In genomic region chr3:39000008-39000450, GRCh38 we compare ENCODE assay signal across 8 cellular contexts. TPM values are rescaled to one million over a fixed set of nuclear protein-coding genes. Genes with fewer than 3 reads are reported as not detected.
DNase-seq lines count a peak whose midpoint lies in the region; ATAC-seq and TF ChIP-seq lines count a peak whose summit lies in the region.

No MANE protein-coding gene starts in this region.

- no peak overlapping the region for H3K27ac Mint-ChIP-seq in stimulated activated naive B cell treated with anti-CD40 and anti-IgM and Interleukin-4, amounts not matched to agents 10 μg/mL and 1 μg/mL and 100 μg/mL, for 72 hours

- H3K4me3 Mint-ChIP-seq in stimulated activated naive B cell treated with anti-CD40 and anti-IgM and Interleukin-4, amounts not matched to agents 10 μg/mL and 1 μg/mL and 100 μg/mL, for 72 hours = no peak overlapping the region

- H3K27ac ChIP-seq in AG04450 (ENCODE audit: low read depth, low read length) = no peak overlapping the region

- H3K4me3 ChIP-seq in AG04450 (ENCODE audit: low read depth, low read length) = no peak overlapping the region
- H3K4me3 ChIP-seq in GM12875 (ENCODE audit: low read depth, low read length) = no peak overlapping the region
- no peak overlapping the region for H3K4me3 ChIP-seq in WI38 (ENCODE audit: low read depth, low read length)

- H3K27me3 Mint-ChIP-seq in stimulated activated naive B cell treated with anti-CD40 and anti-IgM and Interleukin-4, amounts not matched to agents 10 μg/mL and 1 μg/mL and 100 μg/mL, for 72 hours = peaks cover 15% of the 10 kb centered on the region in 2 donors

- peak; percentile 95 for TF ChIP-seq CTCF in AG04450 (IDR thresholded peaks at IDR 0.05; ENCODE audit: low read depth, low read length)
- peak; percentile 69 for TF ChIP-seq CTCF in GM12875 (IDR thresholded peaks at IDR 0.05; ENCODE audit: borderline replicate concordance, insufficient read depth, low read depth, low read length)
- peak; percentile 64; the same call in 1 of the 2 replicates for TF ChIP-seq CTCF in WI38 (IDR thresholded peaks at IDR 0.05; ENCODE audit: low read depth, low read length)

- H3K36me3 Mint-ChIP-seq in stimulated activated naive B cell treated with anti-CD40 and anti-IgM and Interleukin-4, amounts not matched to agents 10 μg/mL and 1 μg/mL and 100 μg/mL, for 72 hours = no peaks in the 10 kb centered on the region

- no peaks in the 10 kb centered on the region for H3K9me3 Mint-ChIP-seq in stimulated activated naive B cell treated with anti-CD40 and anti-IgM and Interleukin-4, amounts not matched to agents 10 μg/mL and 1 μg/mL and 100 μg/mL, for 72 hours

- H3K9me3 ChIP-seq in AG04450 (ENCODE audit: control insufficient read depth, insufficient read depth, low read length) = no peaks in the 10 kb centered on the region

- DNase-seq in AG04450 (ENCODE audit: low read depth, low spot score) = peak; percentile 21
- peak; percentile 45 for DNase-seq in NCI-H2196 (lab: John Stamatoyannopoulos, UW; ENCODE audit: unreplicated experiment)
- peak; percentile 36 for DNase-seq in hepatic stellate cell (ENCODE audit: low spot score)
- no peak for DNase-seq in stimulated activated naive B cell treated with anti-CD40 and anti-IgM and Interleukin-4, amounts not matched to agents 10 μg/mL and 1 μg/mL and 100 μg/mL, for 72 hours
- DNase-seq in activated CD4-positive, alpha-beta T cell treated with anti-CD3 and anti-CD28 coated beads for 48 hours = no peak

- CTCF ChIA-PET in AG04450 (lab: Charles Lee) = interaction anchor here (0.5 to 6.8 kb wide), 74 partner anchors 9 to 507 kb away, joined by 3 to 109 read pairs (median 4); partner anchors contain the start of gene EXOG

- ATAC-seq in HG03064 (IDR thresholded peaks at IDR 0.05; ENCODE audit: low read depth, unreplicated experiment) = peak; percentile 88
- peak; percentile 52 to 59 for ATAC-seq in stimulated activated naive B cell treated with anti-CD40 and anti-IgM and Interleukin-4, amounts not matched to agents 10 μg/mL and 1 μg/mL and 100 μg/mL, for 72 hours (replicated peaks)

- H3K27me3 ChIP-seq in AG04450 (ENCODE audit: control insufficient read depth, insufficient read depth, low read length) = peaks cover 4% of the 10 kb centered on the region

- POLR2A ChIA-PET in AG04450 (lab: Yijun Ruan, JAX) = no interaction called here

- no peaks in the 10 kb centered on the region for H3K4me1 Mint-ChIP-seq in stimulated activated naive B cell treated with anti-CD40 and anti-IgM and Interleukin-4, amounts not matched to agents 10 μg/mL and 1 μg/mL and 100 μg/mL, for 72 hours

RNA-seq across cellular contexts. Expression of gene SCN11A, which starts 51.7 kb away (rescaled TPM):
- polyA plus RNA-seq in AG04450 (2011; rRNA removed) = 0.05 TPM in 2 replicates
- polyA minus RNA-seq in AG04450 (2011; rRNA and poly(A)+ RNA removed) = not detected in 2 replicates

RNA-seq across cellular contexts. Expression of gene WDR48, which starts 51.8 kb away (rescaled TPM):
- polyA plus RNA-seq in AG04450 (2011; rRNA removed) = 35.0 and 42.1 TPM in 2 replicates
- 27.5 and 50.3 TPM in 2 replicates for polyA minus RNA-seq in AG04450 (2011; rRNA and poly(A)+ RNA removed)

Comparison
In these comparisons a context has a peak if more than half of its experiments do, and no peak if none do; other contexts are left out.
1. DNase-seq: peak in AG04450 (single experiment), NCI-H2196 (single experiment) and hepatic stellate cell (single experiment); none in stimulated activated naive B cell treated with anti-CD40 and anti-IgM and Interleukin-4, amounts not matched to agents 10 μg/mL and 1 μg/mL and 100 μg/mL, for 72 hours (single experiment) and activated CD4-positive, alpha-beta T cell treated with anti-CD3 and anti-CD28 coated beads for 48 hours (single experiment).
2. Peak in every context shown above with its lines, with median percentiles within 50 percentile points of each other: CTCF ChIP-seq.